ENCODE assay signal across 8 cellular contexts in the genomic region with DNA sequence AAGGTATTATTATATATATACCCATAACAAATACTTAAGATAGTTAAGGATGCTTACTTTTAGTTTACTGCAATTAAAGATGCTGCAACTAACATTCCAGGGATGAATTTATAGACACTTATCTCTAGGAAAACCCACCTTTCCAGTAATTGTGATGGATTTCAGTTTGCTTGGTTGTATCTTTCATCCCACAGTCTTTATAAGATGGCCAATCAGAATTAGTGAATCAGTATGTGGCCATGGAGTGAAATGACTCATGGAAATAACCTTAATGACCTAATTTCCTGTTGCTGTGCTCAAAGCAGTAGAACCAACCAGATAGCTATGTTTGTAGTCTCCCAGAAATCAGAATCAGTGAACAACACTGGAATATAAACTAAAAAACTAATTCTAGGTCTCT. TPM values are rescaled to one million over a fixed set of nuclear protein-coding genes. Genes with fewer than 3 reads are reported as not detected.
DNase-seq lines count a peak whose midpoint lies in the region; ATAC-seq and TF ChIP-seq lines count a peak whose summit lies in the region.
"Had no signal": no experiment of that assay in that cellular context is flagged by ENCODE, and none has a peak within 500 bp of the region (broad histone marks: within the 10 kb centered on the region; RNA-seq: fewer than 3 reads in every experiment).

No MANE protein-coding gene starts in this region.

- peak overlapping the region; percentile 83 for H3K27ac Mint-ChIP-seq in activated naive CD8-positive, alpha-beta T cell
- peak overlapping the region; percentile 57 for H3K27ac Mint-ChIP-seq in neural crest cell (ENCODE audit: unreplicated experiment)

- no peak for TF ChIP-seq CTCF in neural crest cell (conservative IDR thresholded peaks at IDR 0.05)

- peak; percentile 70 for ATAC-seq in GM19025 (IDR thresholded peaks at IDR 0.05; ENCODE audit: low read depth, unreplicated experiment)
- ATAC-seq in HG03175 (IDR thresholded peaks at IDR 0.05; ENCODE audit: unreplicated experiment): peak; percentile 72
- no peak for ATAC-seq in HG02678 (IDR thresholded peaks at IDR 0.05; ENCODE audit: unreplicated experiment)

- no peaks in the 10 kb centered on the region for H3K9me3 Mint-ChIP-seq in activated naive CD8-positive, alpha-beta T cell (ENCODE audit: low read depth)
- peaks cover under 1% of the 10 kb centered on the region for H3K9me3 Mint-ChIP-seq in neural crest cell

- no peak overlapping the region for H3K4me3 Mint-ChIP-seq in activated naive CD8-positive, alpha-beta T cell
- no peak overlapping the region for H3K4me3 Mint-ChIP-seq in neural crest cell

- H3K36me3 Mint-ChIP-seq in activated naive CD8-positive, alpha-beta T cell: peaks cover 18% of the 10 kb centered on the region
- peaks cover 22% of the 10 kb centered on the region for H3K36me3 Mint-ChIP-seq in neural crest cell (ENCODE audit: low read depth)

- peaks cover 4% of the 10 kb centered on the region for H3K4me1 Mint-ChIP-seq in activated naive CD8-positive, alpha-beta T cell (ENCODE audit: low read depth)
- H3K4me1 Mint-ChIP-seq in neural crest cell: peaks cover 9% of the 10 kb centered on the region

- no peaks in the 10 kb centered on the region for H3K27me3 Mint-ChIP-seq in activated naive CD8-positive, alpha-beta T cell
- H3K27me3 Mint-ChIP-seq in neural crest cell (ENCODE audit: low read depth): no peaks in the 10 kb centered on the region

- DNase-seq in neural crest cell (ENCODE audit: low read depth, low spot score) (no peak), COR-L47 (lab: John Stamatoyannopoulos, UW) (no peak), SK-N-DZ (ENCODE audit: low spot score) (no peak)
- DNase-seq: activated naive CD4-positive, alpha-beta T cell had no signal

RNA-seq across cellular contexts. Expression of a gene that starts 26.4 kb away (rescaled TPM):
- total RNA-seq in neural crest cell: 10.2 and 11.5 TPM in 2 replicates
- polyA plus RNA-seq in SK-N-DZ (2014; cell fraction: cytosol; rRNA removed): 8.1 and 11.0 TPM in 2 replicates
- 19.2 and 34.4 TPM in 2 replicates for polyA plus RNA-seq in SK-N-DZ (2014; cell fraction: nucleus; rRNA removed)

RNA-seq across cellular contexts. Expression of a gene that starts 26.7 kb away (rescaled TPM):
- 16.1 and 19.5 TPM in 2 replicates for total RNA-seq in neural crest cell
- polyA plus RNA-seq in SK-N-DZ (2014; cell fraction: cytosol; rRNA removed): 5.3 and 6.0 TPM in 2 replicates
- 4.5 and 7.8 TPM in 2 replicates for polyA plus RNA-seq in SK-N-DZ (2014; cell fraction: nucleus; rRNA removed)
